Comparison of ENCODE assay signal across 24 cellular contexts in the genomic region with DNA sequence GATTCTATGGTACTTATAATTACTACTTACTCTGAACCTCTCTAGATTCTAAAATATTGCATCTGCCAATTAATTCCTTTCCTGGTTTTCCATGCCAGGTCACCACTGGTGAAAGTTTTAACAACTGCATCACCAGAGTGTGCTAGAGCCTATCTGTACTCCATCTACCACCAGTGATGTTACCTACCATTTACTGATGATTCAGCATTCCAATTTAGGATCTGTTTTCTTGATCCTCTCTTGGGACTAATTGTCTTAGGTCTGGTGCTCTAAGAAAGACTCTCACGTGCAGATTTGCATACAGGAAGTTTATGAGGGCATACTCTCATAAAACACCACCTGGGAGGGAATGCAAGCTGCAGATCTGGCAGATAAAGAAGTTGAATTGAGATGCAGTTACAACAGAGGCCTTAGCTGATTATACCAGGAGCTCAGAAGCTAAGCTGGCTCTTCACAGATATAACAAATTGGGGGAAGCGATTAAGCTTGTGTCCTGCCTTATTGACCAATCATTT.
DNase-seq lines count a peak whose midpoint lies in the region; ATAC-seq and TF ChIP-seq lines count a peak whose summit lies in the region.
"Had no signal": no experiment of that assay in that cellular context is flagged by ENCODE, and none has a peak within 500 bp of the region (broad histone marks: within the 10 kb centered on the region; RNA-seq: fewer than 3 reads in every experiment).

No MANE protein-coding gene starts in this region.

- WGBS in thymus: 21% methylated on average over 2 of the region's 2 CpGs

- peaks cover 22% of the 10 kb centered on the region for H3K4me1 ChIP-seq in GM23338 (ENCODE audit: insufficient read depth)
- peaks cover 4% of the 10 kb centered on the region for H3K4me1 ChIP-seq in thymus (ENCODE audit: control insufficient read depth, insufficient read depth, low read length)
- H3K4me1 ChIP-seq: left lung, psoas muscle, suprapubic skin had no signal

- H3K27me3 ChIP-seq in GM23338 (ENCODE audit: insufficient read depth): no peaks in the 10 kb centered on the region
- H3K27me3 ChIP-seq in thymus (ENCODE audit: control insufficient read depth, insufficient read depth): no peaks in the 10 kb centered on the region
- H3K27me3 ChIP-seq: suprapubic skin had no signal

- no peak overlapping the region for H3K27ac ChIP-seq in GM23338 (ENCODE audit: low read depth)
- peak overlapping the region; percentile 42; the same call in 1 of the 2 replicates for H3K27ac ChIP-seq in SK-N-MC
- peak overlapping the region; percentile 61 for H3K27ac ChIP-seq in thymus (ENCODE audit: low read depth)
- H3K27ac ChIP-seq: left lung, psoas muscle, suprapubic skin had no signal

- H3K4me1 Mint-ChIP-seq in GM23338: peaks cover 40% of the 10 kb centered on the region
- H3K4me1 Mint-ChIP-seq in activated naive CD8-positive, alpha-beta T cell treated with anti-CD3 and anti-CD28 coated beads, Interleukin-2, amount 50 U/mL, for 24 hours: no peaks in the 10 kb centered on the region
- H3K4me1 Mint-ChIP-seq: naive thymus-derived CD4-positive, alpha-beta T cell had no signal

- H3K4me3 ChIP-seq in GM23338 (no peak overlapping the region), SK-N-MC (no peak overlapping the region), thymus (ENCODE audit: low read length) (peak overlapping the region; percentile 62)
- H3K4me3 ChIP-seq: left lung, psoas muscle, suprapubic skin had no signal

- no peak overlapping the region for H3K4me3 Mint-ChIP-seq in GM23338
- H3K4me3 Mint-ChIP-seq in activated naive CD8-positive, alpha-beta T cell treated with anti-CD3 and anti-CD28 coated beads, Interleukin-2, amount 50 U/mL, for 24 hours: no peak overlapping the region
- H3K4me3 Mint-ChIP-seq: CD4-positive, alpha-beta T cell; naive thymus-derived CD4-positive, alpha-beta T cell; stimulated activated naive B cell treated with anti-CD40 and anti-IgM and Interleukin-4, amounts not matched to agents 10 μg/mL and 1 μg/mL and 100 μg/mL, for 72 hours had no signal

- no peak overlapping the region for H3K9ac ChIP-seq in SK-N-MC (ENCODE audit: insufficient read length)

- no peaks in the 10 kb centered on the region; the same call in 2 of the 3 replicates for H3K9me3 Mint-ChIP-seq in GM23338
- no peaks in the 10 kb centered on the region for H3K9me3 Mint-ChIP-seq in activated naive CD8-positive, alpha-beta T cell treated with anti-CD3 and anti-CD28 coated beads, Interleukin-2, amount 50 U/mL, for 24 hours
- H3K9me3 Mint-ChIP-seq: CD4-positive, alpha-beta T cell; stimulated activated naive B cell treated with anti-CD40 and anti-IgM and Interleukin-4, amounts not matched to agents 10 μg/mL and 1 μg/mL and 100 μg/mL, for 72 hours had no signal

- TF ChIP-seq CTCF in GM23338 (conservative IDR thresholded peaks at IDR 0.05; ENCODE audit: low read depth in 2 of 2): no peak

- H3K9me2 ChIP-seq in GM23338 (ENCODE audit: insufficient read depth): peaks cover 5% of the 10 kb centered on the region; the same call in 1 of the 2 replicates

- no peak for ATAC-seq in GM23338
- no peak for ATAC-seq in activated naive CD8-positive, alpha-beta T cell treated with anti-CD3 and anti-CD28 coated beads, Interleukin-2, amount 50 U/mL, for 24 hours
- ATAC-seq: HCT116; left lung; naive thymus-derived CD4-positive, alpha-beta T cell; Panc1; psoas muscle; stimulated activated naive B cell treated with anti-CD40 and anti-IgM and Interleukin-4, amounts not matched to agents 10 μg/mL and 1 μg/mL and 100 μg/mL, for 72 hours had no signal

- no peaks in the 10 kb centered on the region for H3K79me2 ChIP-seq in GM23338 (replicated peaks; ENCODE audit: insufficient read depth)

- no peaks in the 10 kb centered on the region for H3F3A ChIP-seq in GM23338 (replicated peaks; ENCODE audit: low read depth)

- peak overlapping the region; percentile 21; the same call in 1 of the 2 replicates for H3K27ac Mint-ChIP-seq in GM23338
- no peak overlapping the region for H3K27ac Mint-ChIP-seq in activated naive CD8-positive, alpha-beta T cell treated with anti-CD3 and anti-CD28 coated beads, Interleukin-2, amount 50 U/mL, for 24 hours
- H3K27ac Mint-ChIP-seq: CD4-positive, alpha-beta T cell; naive thymus-derived CD4-positive, alpha-beta T cell; stimulated activated naive B cell treated with anti-CD40 and anti-IgM and Interleukin-4, amounts not matched to agents 10 μg/mL and 1 μg/mL and 100 μg/mL, for 72 hours had no signal

- peaks cover 4% of the 10 kb centered on the region; the same call in 1 of the 3 replicates for H3K36me3 Mint-ChIP-seq in GM23338 (ENCODE audit: low read depth)
- no peaks in the 10 kb centered on the region for H3K36me3 Mint-ChIP-seq in activated naive CD8-positive, alpha-beta T cell treated with anti-CD3 and anti-CD28 coated beads, Interleukin-2, amount 50 U/mL, for 24 hours (ENCODE audit: low read depth)
- H3K36me3 Mint-ChIP-seq: naive thymus-derived CD4-positive, alpha-beta T cell; stimulated activated naive B cell treated with anti-CD40 and anti-IgM and Interleukin-4, amounts not matched to agents 10 μg/mL and 1 μg/mL and 100 μg/mL, for 72 hours had no signal

- H4K20me1 ChIP-seq in GM23338 (replicated peaks; ENCODE audit: insufficient read depth): no peaks in the 10 kb centered on the region

- H3K4me2 ChIP-seq in GM23338: no peak overlapping the region

- H3K9me3 ChIP-seq in SK-N-MC (ENCODE audit: low read depth, low read length) (no peaks in the 10 kb centered on the region), thymus (ENCODE audit: control insufficient read depth) (no peaks in the 10 kb centered on the region)
- H3K9me3 ChIP-seq: left lung, psoas muscle, suprapubic skin had no signal

- H3K36me3 ChIP-seq in GM23338 (ENCODE audit: insufficient read depth) (no peaks in the 10 kb centered on the region), SK-N-MC (ENCODE audit: insufficient read depth, low read length) (no peaks in the 10 kb centered on the region), thymus (ENCODE audit: control insufficient read depth, insufficient read depth) (peaks cover 4% of the 10 kb centered on the region)
- H3K36me3 ChIP-seq: left lung, suprapubic skin had no signal

- H2AFZ ChIP-seq in GM23338: peak overlapping the region; percentile 11; the same call in 1 of the 2 replicates

- DNase-seq in GM23338 (ENCODE audit: low spot score) (no peak), NCI-H1436 treated with DMSO at 0.1 percent for 48 hours (lab: John Stamatoyannopoulos, UW) (peak; percentile 60), SK-N-MC (ENCODE audit: low read depth, low spot score) (no peak), NCI-H2227 treated with DMSO at 0.1 percent for 48 hours (lab: John Stamatoyannopoulos, UW) (no peak), dedifferentiated amniotic fluid mesenchymal stem cell (ENCODE audit: extremely low spot score) (no peak)
- no peak for DNase-seq in activated naive CD8-positive, alpha-beta T cell treated with anti-CD3 and anti-CD28 coated beads, Interleukin-2, amount 50 U/mL, for 24 hours
- DNase-seq: activated CD4-positive, alpha-beta T cell treated with anti-CD3 and anti-CD28 coated beads for 4 hours; CD4-positive, alpha-beta T cell; cerebellar nuclear complex; Karpas-422; left lung; naive thymus-derived CD4-positive, alpha-beta T cell; NCI-H1048; NCI-H187 treated with DMSO at 0.1 percent for 48 hours; NCI-H446 treated with DMSO at 0.1 percent for 48 hours; occipital lobe; psoas muscle; SHP77 treated with DMSO at 0.1 percent for 48 hours; stimulated activated CD4-positive, alpha-beta T cell treated with anti-CD3 and anti-CD28 coated beads, Interleukin-15, amount 100 ng/mL, for 24 hours; stimulated activated naive B cell treated with anti-CD40 and anti-IgM and Interleukin-4, amounts not matched to agents 10 μg/mL and 1 μg/mL and 100 μg/mL, for 72 hours had no signal

- H3K27me3 Mint-ChIP-seq in GM23338 (ENCODE audit: insufficient read depth, low read depth, poor library complexity): peaks cover 3% of the 10 kb centered on the region
- no peaks in the 10 kb centered on the region for H3K27me3 Mint-ChIP-seq in activated naive CD8-positive, alpha-beta T cell treated with anti-CD3 and anti-CD28 coated beads, Interleukin-2, amount 50 U/mL, for 24 hours
- H3K27me3 Mint-ChIP-seq: CD4-positive, alpha-beta T cell; naive thymus-derived CD4-positive, alpha-beta T cell; stimulated activated naive B cell treated with anti-CD40 and anti-IgM and Interleukin-4, amounts not matched to agents 10 μg/mL and 1 μg/mL and 100 μg/mL, for 72 hours had no signal

TF ChIP-seq in GM23338, 12 proteins besides CTCF, POLR2A, EP300 and RAD21 (continues in another document):
- TF ChIP-seq ZNF331 (CRISPR knock-in tag; IDR thresholded peaks at IDR 0.05; ENCODE audit: low read depth): no peak
